ENCODE assay signal across 22 cellular contexts in the genomic region with DNA sequence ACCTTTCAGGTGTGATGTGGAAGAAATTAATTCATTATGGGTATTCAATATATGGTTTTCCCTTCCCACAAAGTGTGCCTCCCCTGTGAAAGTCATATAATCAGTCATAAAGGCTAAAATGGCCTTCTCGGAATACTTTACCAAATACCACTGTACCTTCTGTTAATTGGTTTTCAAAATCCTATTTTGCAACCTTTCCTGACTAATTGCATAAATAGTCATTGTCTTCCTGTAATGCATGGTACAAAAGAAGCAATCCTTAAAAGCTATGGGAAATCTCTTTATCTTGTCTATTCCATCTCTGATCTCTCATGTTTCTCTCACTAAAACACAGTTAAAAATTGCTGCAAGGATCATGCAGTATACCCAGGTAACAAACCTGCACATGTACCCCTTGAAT. TPM values are rescaled to one million over a fixed set of nuclear protein-coding genes. Genes with fewer than 3 reads are reported as not detected.
"Had no signal": no experiment of that assay in that cellular context is flagged by ENCODE, and none has a peak within 500 bp of the region (broad histone marks: within the 10 kb centered on the region; RNA-seq: fewer than 3 reads in every experiment).

No MANE protein-coding gene starts in this region.

- H3K4me1 ChIP-seq: body of pancreas, gastrocnemius medialis, tibial artery had no signal

- H3K36me3 ChIP-seq: gastrocnemius medialis, left ventricle myocardium inferior, tibial artery had no signal

- DNase-seq: activated CD4-positive, alpha-beta memory T cell treated with anti-CD3 and anti-CD28 coated beads for 36 hours; activated CD4-positive, alpha-beta T cell treated with anti-CD3 and anti-CD28 coated beads for 36 hours; activated naive CD4-positive, alpha-beta T cell; activated naive CD8-positive, alpha-beta T cell treated with anti-CD3 and anti-CD28 coated beads, Interleukin-2, amount 10 ng/mL, durations not matched to agents 7 days and 5 days; central memory CD4-positive, alpha-beta T cell; dorsolateral prefrontal cortex; gastrocnemius medialis; head of caudate nucleus; left ventricle myocardium inferior; nephron progenitor cell; retina; stimulated activated CD4-positive, alpha-beta T cell treated with anti-CD3 and anti-CD28 coated beads, Interleukin-12 subunit alpha, Interleukin-12 subunit beta, amount 100 ng/mL, for 4 hours; stimulated activated CD4-positive, alpha-beta T cell treated with anti-CD3 and anti-CD28 coated beads, Interleukin-1b, Interleukin-23, amount 100 ng/mL, for 48 hours; stimulated activated naive CD8-positive, alpha-beta T cell treated with anti-CD3 and anti-CD28 coated beads, Interleukin-15, Interleukin-2, amounts not matched to agents 100 U/mL and 50 U/mL, for 24 hours; substantia nigra; tibial artery had no signal

- H3K27me3 ChIP-seq: body of pancreas, dorsolateral prefrontal cortex, gastrocnemius medialis, tibial artery had no signal

- ATAC-seq: activated CD4-positive, alpha-beta T cell treated with anti-CD3 and anti-CD28 coated beads for 36 hours; gastrocnemius medialis; stimulated activated naive CD8-positive, alpha-beta T cell treated with anti-CD3 and anti-CD28 coated beads, Interleukin-15, Interleukin-2, amounts not matched to agents 100 U/mL and 50 U/mL, for 24 hours had no signal

- H3K9me3 ChIP-seq: body of pancreas, gastrocnemius medialis, left ventricle myocardium inferior, tibial artery had no signal

- H3K4me3 ChIP-seq: body of pancreas, dorsolateral prefrontal cortex, gastrocnemius medialis, left ventricle myocardium inferior, tibial artery had no signal

- H3K27ac ChIP-seq: body of pancreas, dorsolateral prefrontal cortex, gastrocnemius medialis, left ventricle myocardium inferior, tibial artery had no signal

RNA-seq across cellular contexts. Expression of a gene that starts 57.6 kb away (rescaled TPM):
- total RNA-seq: activated CD4-positive, alpha-beta memory T cell treated with anti-CD3 and anti-CD28 coated beads for 36 hours; activated CD4-positive, alpha-beta T cell treated with anti-CD3 and anti-CD28 coated beads for 36 hours; activated naive CD8-positive, alpha-beta T cell treated with anti-CD3 and anti-CD28 coated beads, Interleukin-2, amount 10 ng/mL, durations not matched to agents 7 days and 5 days; epithelial cell of proximal tubule; gastrocnemius medialis; left ventricle myocardium inferior; myocyte; omental fat pad; posterior vena cava; WTC11 had no signal
